Comparison of ENCODE assay signal across 23 cellular contexts in the genomic region with DNA sequence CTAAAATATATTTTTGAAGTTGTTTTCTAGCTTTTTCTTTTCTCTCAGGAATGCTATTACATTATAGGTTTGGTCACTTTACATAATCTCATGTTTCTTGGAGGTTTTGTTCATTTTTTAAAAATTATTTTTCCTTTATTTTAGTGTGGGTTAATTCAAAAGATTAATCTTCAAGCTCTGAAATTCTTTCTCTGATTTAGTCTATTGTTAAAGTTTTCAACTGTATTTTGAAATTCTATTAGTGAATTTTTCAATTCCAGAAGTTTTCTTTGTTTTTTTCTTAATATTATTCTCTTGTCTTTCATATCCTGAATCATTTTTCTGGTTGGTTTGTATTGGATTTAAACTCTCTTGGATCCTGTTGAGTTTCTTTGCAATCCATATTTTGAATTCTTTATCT.
"Had no signal": no experiment of that assay in that cellular context is flagged by ENCODE, and none has a peak within 500 bp of the region (broad histone marks: within the 10 kb centered on the region; RNA-seq: fewer than 3 reads in every experiment).

No MANE protein-coding gene starts in this region.

- H3K4me1 ChIP-seq: left lung, lower lobe of right lung, pancreas, prostate gland, spleen, suprapubic skin, tibial nerve, uterus had no signal

- H3K9me3 ChIP-seq: pancreas, prostate gland had no signal

- FAIRE-seq: islet of Langerhans, kidney, pancreas had no signal

- H3K4me3 ChIP-seq: left lung, lower lobe of right lung, pancreas, prostate gland, skin epidermis, spleen, suprapubic skin, tibial nerve, uterus had no signal

- H3K27ac ChIP-seq: left lung, lower lobe of right lung, pancreas, prostate gland, skin epidermis, spleen, suprapubic skin, tibial nerve, uterus had no signal

- H3K36me3 ChIP-seq: left lung, lower lobe of right lung, pancreas, prostate gland, spleen, suprapubic skin, tibial nerve, uterus had no signal

- H3K27me3 ChIP-seq: left lung, pancreas, spleen, suprapubic skin, tibial nerve, uterus had no signal

- DNase-seq: immature natural killer cell; kidney; left colon; left lung; lower lobe of right lung; mammary epithelial cell; naive thymus-derived CD8-positive, alpha-beta T cell; nucleus accumbens; pancreas; posterior cingulate gyrus; retina; right cardiac atrium; spleen; stimulated activated CD4-positive, alpha-beta T cell treated with anti-CD3 and anti-CD28 coated beads, Interleukin-4, amount 100 ng/mL, for 24 hours; stimulated activated naive CD4-positive, alpha-beta T cell; uterus had no signal

- ATAC-seq: left colon; left lung; lower lobe of right lung; naive thymus-derived CD8-positive, alpha-beta T cell; pancreas; right cardiac atrium; sciatic nerve; stimulated activated effector memory CD8-positive, alpha-beta T cell treated with anti-CD3 and anti-CD28 coated beads, Interleukin-12 subunit alpha, Interleukin-12 subunit beta, amount 100 ng/mL, for 72 hours had no signal
